8 cellular contexts compared by ENCODE assay signal in genomic region chrX:153411255-153411987, GRCh38. TPM values are rescaled to one million over a fixed set of nuclear protein-coding genes. Genes with fewer than 3 reads are reported as not detected.
DNase-seq lines count a peak whose midpoint lies in the region; ATAC-seq and TF ChIP-seq lines count a peak whose summit lies in the region.

TSS of gene ZFP92 (plus strand) at chrX:153411472. CDS start at chrX:153418323, 6,851 bp downstream.

- no peaks in the 10 kb centered on the region for H3K9me3 ChIP-seq in effector memory CD4-positive, alpha-beta T cell (ENCODE audit: control insufficient read depth, low read length)
- H3K9me3 ChIP-seq in tibial artery (no peaks in the 10 kb centered on the region), PC-9 (ENCODE audit: insufficient read depth, low read depth) (no peaks in the 10 kb centered on the region)

- in situ Hi-C loops in ACHN (cut with HindIII; ENCODE audit: low pct_ligation_motif_present, low pct_unique_long_range_greater_than_20kb, low sequenced_read_pairs), result no loop called here

- H3K79me2 ChIP-seq in PC-9 (ENCODE audit: low read depth), result no peaks in the 10 kb centered on the region

- H4K20me1 ChIP-seq in PC-9 (ENCODE audit: insufficient read depth), result no peaks in the 10 kb centered on the region

- CTCF ChIA-PET in PC-9 (lab: Charles Lee), result no interaction called here

- intact Hi-C loops in tibial artery (cut with DNase I; ENCODE audit: low total_unique reads), result no loop called here
- intact Hi-C loops in PC-9 (cut with micrococcal nuclease; ENCODE audit: unreplicated experiment), result no loop called here

- H3K27ac Mint-ChIP-seq in naive thymus-derived CD8-positive, alpha-beta T cell, result peak within 1 kb of the TSS in 5 of 10 donors; percentile 15 to 84 (median 69)

- H3K27ac ChIP-seq in effector memory CD4-positive, alpha-beta T cell (ENCODE audit: insufficient read depth, low read length, poor library complexity, severe bottlenecking), result no peak within 1 kb of the TSS
- no peak within 1 kb of the TSS for H3K27ac ChIP-seq in tibial artery
- H3K27ac ChIP-seq in PC-9, result no peak within 1 kb of the TSS

- H3K9me3 Mint-ChIP-seq in naive thymus-derived CD8-positive, alpha-beta T cell, result no peaks in the 10 kb centered on the region

- H3K36me3 Mint-ChIP-seq in naive thymus-derived CD8-positive, alpha-beta T cell, result no peaks in the 10 kb centered on the region

- H3K4me3 ChIP-seq in GM12864 (ENCODE audit: low read depth, low read length), result peak within 1 kb of the TSS; percentile 62
- peak within 1 kb of the TSS; percentile 49 for H3K4me3 ChIP-seq in effector memory CD4-positive, alpha-beta T cell (ENCODE audit: insufficient read depth, low read depth, low read length, poor library complexity, severe bottlenecking)
- H3K4me3 ChIP-seq in tibial artery, result peak within 1 kb of the TSS; percentile 44 to 57
- no peak within 1 kb of the TSS for H3K4me3 ChIP-seq in PC-9

- no peak for DNase-seq in GM12864 (ENCODE audit: low read depth)
- DNase-seq in effector memory CD4-positive, alpha-beta T cell, result peak in 2 of 3 donors; percentile 3 to 12
- peak in 9 of 10 donors; percentile 7 to 41 (median 26) for DNase-seq in naive thymus-derived CD8-positive, alpha-beta T cell
- no peak for DNase-seq in tibial artery
- DNase-seq in PC-9, result no peak
- no peak for DNase-seq in ACHN

- POLR2A ChIA-PET in naive thymus-derived CD8-positive, alpha-beta T cell (lab: Charles Lee), result no interaction called here
- POLR2A ChIA-PET in PC-9 (lab: Charles Lee; ENCODE audit: unreplicated experiment), result no interaction called here

- peak within 1 kb of the TSS; percentile 59 to 82 (median 74) for H3K4me3 Mint-ChIP-seq in naive thymus-derived CD8-positive, alpha-beta T cell

- H3K4me1 Mint-ChIP-seq in naive thymus-derived CD8-positive, alpha-beta T cell, result peaks cover 3 to 14% (median 12%) of the 10 kb centered on the region in 4 donors

- no TSS peak for BruUV-seq in PC-9 (replicated peaks; lab: Mats Ljungman, UMichigan)

- H3K4me1 ChIP-seq in effector memory CD4-positive, alpha-beta T cell (ENCODE audit: control insufficient read depth, insufficient read depth, low read length, poor library complexity, severe bottlenecking), result peaks cover 5% of the 10 kb centered on the region
- H3K4me1 ChIP-seq in tibial artery (peaks cover 0 to 12% (median 8%) of the 10 kb centered on the region in 4 donors), PC-9 (replicated peaks; ENCODE audit: insufficient read depth) (no peaks in the 10 kb centered on the region)

- no peaks in the 10 kb centered on the region for H3K9me2 ChIP-seq in PC-9 (ENCODE audit: insufficient read depth)

- H2AFZ ChIP-seq in PC-9, result no peak within 1 kb of the TSS

- H3F3A ChIP-seq in PC-9 (ENCODE audit: insufficient read depth, low read depth), result no peaks in the 10 kb centered on the region

- ATAC-seq in HG02981 (IDR thresholded peaks at IDR 0.05; ENCODE audit: unreplicated experiment), result peak; percentile 72
- ATAC-seq in activated CD4-positive, CD25-positive, alpha-beta regulatory T cell treated with anti-CD3 and anti-CD28 coated beads, Interleukin-2, amount 50 U/mL, for 24 hours, result peak; percentile 53 to 73
- peak; percentile 67 to 86 for ATAC-seq in naive thymus-derived CD8-positive, alpha-beta T cell

- H3K4me2 ChIP-seq in PC-9, result no peak within 1 kb of the TSS

- H3K27me3 ChIP-seq in effector memory CD4-positive, alpha-beta T cell (replicated peaks; ENCODE audit: control insufficient read depth, insufficient read depth, low read length, poor library complexity, severe bottlenecking), result no peaks in the 10 kb centered on the region
- H3K27me3 ChIP-seq in tibial artery (peaks cover 0 to 3% of the 10 kb centered on the region in 2 donors), PC-9 (ENCODE audit: insufficient read depth, low read depth) (peaks cover 78% of the 10 kb centered on the region)

- no peak for TF ChIP-seq CTCF in GM12864 (IDR thresholded peaks at IDR 0.05; ENCODE audit: low read depth, low read length, missing control alignments)
- no peak for TF ChIP-seq CTCF in tibial artery (IDR thresholded peaks at IDR 0.05)
- TF ChIP-seq CTCF in PC-9 (conservative IDR thresholded peaks at IDR 0.05), result no peak

- H3K27me3 Mint-ChIP-seq in naive thymus-derived CD8-positive, alpha-beta T cell, result peaks cover 0 to 2% (median 0%) of the 10 kb centered on the region in 5 donors

- no peaks in the 10 kb centered on the region for H3K36me3 ChIP-seq in effector memory CD4-positive, alpha-beta T cell (ENCODE audit: control insufficient read depth, insufficient read depth, low read length)
- no peaks in the 10 kb centered on the region for H3K36me3 ChIP-seq in tibial artery
- no peaks in the 10 kb centered on the region for H3K36me3 ChIP-seq in PC-9 (ENCODE audit: low read depth)

RNA-seq across cellular contexts. Expression of gene ZFP92, which starts in this region (rescaled TPM):
- under 1 TPM; 0.47 to 0.49 TPM for total RNA-seq in naive thymus-derived CD8-positive, alpha-beta T cell
- polyA plus RNA-seq in naive thymus-derived CD8-positive, alpha-beta T cell, result under 1 TPM; 0.06 to 0.24 (median 0.19) TPM
- total RNA-seq in PC-9 (2021), result not detected in 2 replicates

Comparison
In these comparisons a context has a peak if more than half of its experiments do, and no peak if none do; other contexts are left out.
1. Peak in DNase-seq and ATAC-seq in naive thymus-derived CD8-positive, alpha-beta T cell; RNA of the gene not detected or under 1 TPM.
2. DNase-seq: peak in effector memory CD4-positive, alpha-beta T cell (2 of 3); none in GM12864 (single experiment), tibial artery (0 of 2), PC-9 (0 of 2) and ACHN (single experiment).
3. Peak in every context shown above with its lines, with median percentiles within 50 percentile points of each other: ATAC-seq.